Comparison of ENCODE assay signal across 8 cellular contexts in the genomic region with DNA sequence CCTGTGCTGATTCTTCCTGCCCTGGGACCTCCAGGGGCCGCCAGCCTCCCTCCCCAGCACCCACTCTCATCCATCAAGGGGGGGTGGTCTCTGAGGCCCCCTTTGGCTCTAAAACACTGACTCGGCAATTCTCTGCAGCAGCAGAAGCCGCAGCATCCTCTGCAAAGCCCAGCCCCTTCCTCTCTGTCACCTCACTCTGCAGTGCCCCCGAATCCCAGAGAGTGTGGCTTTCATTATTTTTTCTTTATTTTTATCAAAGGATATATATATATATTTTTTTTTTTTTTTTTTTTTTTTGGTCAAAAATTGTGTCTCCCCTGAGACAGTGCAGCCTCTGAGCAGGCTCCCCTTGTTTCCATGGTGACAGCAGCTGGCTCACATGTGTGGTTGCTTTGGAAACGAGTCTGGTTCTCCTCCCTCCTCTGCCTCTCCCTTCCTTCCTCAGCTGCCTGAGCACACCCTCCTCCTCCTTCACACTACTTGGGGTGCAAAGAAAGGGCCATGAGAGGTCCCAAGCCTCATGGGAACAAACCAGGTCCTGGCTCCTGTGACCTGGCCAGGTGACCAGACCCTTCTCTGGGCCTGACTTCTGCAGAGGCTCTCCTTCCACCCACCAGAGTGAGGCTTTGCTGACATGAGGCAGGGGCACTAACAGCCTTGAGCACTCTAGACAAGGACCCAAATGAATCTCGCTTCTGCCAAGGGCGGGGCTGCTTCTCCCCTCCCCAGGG.
DNase-seq lines count a peak whose midpoint lies in the region; ATAC-seq and TF ChIP-seq lines count a peak whose summit lies in the region.

No MANE protein-coding gene starts in this region.

- H3K27ac ChIP-seq in BLaER1 (peak overlapping the region; percentile 63), angular gyrus (ENCODE audit: low read depth, low read length) (peak overlapping the region; percentile 31), tibial artery (no peak overlapping the region), esophagus muscularis mucosa (replicated peaks in 1 of 4) (no peak overlapping the region)

- peak; percentile 81 for ATAC-seq in GM21786 (IDR thresholded peaks at IDR 0.05; ENCODE audit: unreplicated experiment)
- peak; percentile 91 for ATAC-seq in memory B cell (ENCODE audit: low read depth)

- H3K4me1 ChIP-seq in BLaER1 (peaks cover 96% of the 10 kb centered on the region), tibial artery (peaks cover 6 to 38% (median 17%) of the 10 kb centered on the region in 4 donors), esophagus muscularis mucosa (peaks cover 27 to 54% (median 35%) of the 10 kb centered on the region in 4 donors)

- H3K27ac Mint-ChIP-seq in memory B cell: peak overlapping the region; percentile 75

- peak overlapping the region; percentile 32; the same call in 1 of the 2 replicates for H3K9ac ChIP-seq in BLaER1

- peaks cover 4% of the 10 kb centered on the region for H3K36me3 Mint-ChIP-seq in memory B cell

- H3K27me3 Mint-ChIP-seq in memory B cell: peaks cover 9% of the 10 kb centered on the region

- no peaks in the 10 kb centered on the region for H3K9me3 Mint-ChIP-seq in memory B cell

- TF ChIP-seq POLR2A in esophagus muscularis mucosa (IDR thresholded peaks at IDR 0.05; ENCODE audit: low read depth): no peak

- H3K4me1 Mint-ChIP-seq in memory B cell: peaks cover 25% of the 10 kb centered on the region

- H3K9me3 ChIP-seq in BLaER1 (no peaks in the 10 kb centered on the region), tibial artery (no peaks in the 10 kb centered on the region), esophagus muscularis mucosa (no peaks in the 10 kb centered on the region)

- H3K36me3 ChIP-seq in BLaER1 (no peaks in the 10 kb centered on the region), tibial artery (no peaks in the 10 kb centered on the region), esophagus muscularis mucosa (no peaks in the 10 kb centered on the region)

- peak; percentile 68 for DNase-seq in RPMI8226
- peak; percentile 42 to 55 for DNase-seq in memory B cell (ENCODE audit: low spot score in 2 of 2)
- DNase-seq in tibial artery: peak; percentile 56 to 77
- no peak for DNase-seq in esophagus muscularis mucosa (ENCODE audit: extremely low spot score)
- DNase-seq in mesenteric fat pad (ENCODE audit: low spot score): no peak

- no peak for TF ChIP-seq EP300 in esophagus muscularis mucosa (IDR thresholded peaks at IDR 0.05)

- peak overlapping the region; percentile 98 for H3K4me2 ChIP-seq in BLaER1

- no peak for TF ChIP-seq CTCF in tibial artery (IDR thresholded peaks at IDR 0.05)
- no peak for TF ChIP-seq CTCF in esophagus muscularis mucosa (IDR thresholded peaks at IDR 0.05)

- peaks cover 21% of the 10 kb centered on the region; the same call in 1 of the 2 replicates for H4K20me1 ChIP-seq in BLaER1

- H3K4me3 ChIP-seq in BLaER1 (peak overlapping the region; percentile 46), tibial artery (no peak overlapping the region), esophagus muscularis mucosa (no peak overlapping the region)

- H3K27me3 ChIP-seq in BLaER1: no peaks in the 10 kb centered on the region
- H3K27me3 ChIP-seq in tibial artery: no peaks in the 10 kb centered on the region
- H3K27me3 ChIP-seq in esophagus muscularis mucosa: no peaks in the 10 kb centered on the region

- peak overlapping the region; percentile 30 for H3K4me3 Mint-ChIP-seq in memory B cell

- intact Hi-C loops in tibial artery (cut with DNase I; ENCODE audit: low total_unique reads) (no loop called here), esophagus muscularis mucosa (cut with DNase I) (no loop called here)

- 52% methylated on average over 5 of the region's 7 CpGs for WGBS in esophagus muscularis mucosa

Comparison
In these comparisons a context has a peak if more than half of its experiments do, and no peak if none do; other contexts are left out.
1. H3K27ac ChIP-seq: peak in BLaER1 (single experiment) and angular gyrus (single experiment); none in tibial artery (0 of 2) and esophagus muscularis mucosa (0 of 4).
2. DNase-seq: peak in RPMI8226 (single experiment), memory B cell (2 of 2) and tibial artery (2 of 2); none in esophagus muscularis mucosa (single experiment) and mesenteric fat pad (single experiment).